ENCODE assay signal across 9 cellular contexts in the genomic region with DNA sequence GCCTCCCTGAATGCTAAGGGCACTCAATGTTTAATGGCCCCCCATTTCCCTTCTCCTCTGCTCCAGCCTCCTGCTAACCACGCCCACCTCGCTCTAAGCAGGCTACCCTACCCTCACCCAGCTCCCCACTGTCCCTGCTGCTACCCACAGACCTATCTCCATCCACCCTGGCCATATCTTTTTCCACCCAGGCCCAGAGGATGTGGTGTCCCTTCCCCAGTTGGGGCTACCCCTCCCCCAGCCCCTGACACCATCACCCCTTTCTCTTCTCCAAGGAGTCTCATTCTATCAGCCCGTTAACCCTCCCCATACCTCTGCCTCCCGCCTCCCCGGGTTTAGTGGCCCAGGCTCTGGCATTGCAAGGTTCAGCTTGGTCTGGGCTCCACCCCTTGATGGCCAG. TPM values are rescaled to one million over a fixed set of nuclear protein-coding genes. Genes with fewer than 3 reads are reported as not detected.
DNase-seq lines count a peak whose midpoint lies in the region; ATAC-seq and TF ChIP-seq lines count a peak whose summit lies in the region.
"Had no signal": no experiment of that assay in that cellular context is flagged by ENCODE, and none has a peak within 500 bp of the region (broad histone marks: within the 10 kb centered on the region; RNA-seq: fewer than 3 reads in every experiment).

No MANE protein-coding gene starts in this region.

- TF ChIP-seq POLR2A in uterus (IDR thresholded peaks at IDR 0.05), result no peak

- H3K9me3 Mint-ChIP-seq in activated T-cell treated with anti-CD3 and anti-CD28 coated beads, Interleukin-2, amount 50 U/mL, for 4 hours, result peaks cover 9% of the 10 kb centered on the region
- no peaks in the 10 kb centered on the region for H3K9me3 Mint-ChIP-seq in chondrocyte (ENCODE audit: low read depth)
- H3K9me3 Mint-ChIP-seq: nephron had no signal

- peaks cover 68% of the 10 kb centered on the region for H3K4me1 ChIP-seq in SJCRH30
- H3K4me1 ChIP-seq in uterus, result no peaks in the 10 kb centered on the region

- H3K27me3 Mint-ChIP-seq in activated T-cell treated with anti-CD3 and anti-CD28 coated beads, Interleukin-2, amount 50 U/mL, for 4 hours (ENCODE audit: low read depth), result no peaks in the 10 kb centered on the region
- no peaks in the 10 kb centered on the region for H3K27me3 Mint-ChIP-seq in chondrocyte (ENCODE audit: low read depth)

- ATAC-seq in activated T-cell treated with anti-CD3 and anti-CD28 coated beads, Interleukin-2, amount 50 U/mL, for 4 hours, result no peak

- peaks cover 6% of the 10 kb centered on the region for H3K36me3 Mint-ChIP-seq in activated T-cell treated with anti-CD3 and anti-CD28 coated beads, Interleukin-2, amount 50 U/mL, for 4 hours (ENCODE audit: insufficient read depth)
- H3K36me3 Mint-ChIP-seq in chondrocyte (ENCODE audit: low read depth), result peaks cover 9% of the 10 kb centered on the region

- H3K27me3 ChIP-seq in SJCRH30 (no peaks in the 10 kb centered on the region), uterus (no peaks in the 10 kb centered on the region)

- intact Hi-C loops in uterus (cut with DNase I; ENCODE audit: low total_unique reads), result no loop called here

- peak overlapping the region; percentile 71 for H3K4me3 Mint-ChIP-seq in activated T-cell treated with anti-CD3 and anti-CD28 coated beads, Interleukin-2, amount 50 U/mL, for 4 hours
- no peak overlapping the region for H3K4me3 Mint-ChIP-seq in chondrocyte (ENCODE audit: unreplicated experiment)
- H3K4me3 Mint-ChIP-seq: nephron had no signal

- peaks cover 80% of the 10 kb centered on the region for H3K4me1 Mint-ChIP-seq in activated T-cell treated with anti-CD3 and anti-CD28 coated beads, Interleukin-2, amount 50 U/mL, for 4 hours (ENCODE audit: low read depth)
- peaks cover 36% of the 10 kb centered on the region for H3K4me1 Mint-ChIP-seq in chondrocyte (ENCODE audit: low read depth)

- H3K36me3 ChIP-seq in SJCRH30 (peaks cover 2% of the 10 kb centered on the region; the same call in 1 of the 2 replicates), uterus (no peaks in the 10 kb centered on the region)

- H3K4me3 ChIP-seq in SJCRH30 (no peak overlapping the region), skin epidermis (no peak overlapping the region), uterus (no peak overlapping the region)

- H3K27ac ChIP-seq in SJCRH30, result peak overlapping the region; percentile 77
- H3K27ac ChIP-seq in skin epidermis, result peak overlapping the region in 11 of 21 experiments; percentile 51 to 87 (median 67)
- H3K27ac ChIP-seq in uterus, result peak overlapping the region in 1 of 2 donors; percentile 61

- DNase-seq in activated T-cell treated with anti-CD3 and anti-CD28 coated beads, Interleukin-2, amount 50 U/mL, for 4 hours, result no peak
- no peak for DNase-seq in activated T-cell treated with anti-CD3 and anti-CD28 coated beads, Interleukin-2, amount 50 U/mL, for 48 hours
- DNase-seq in SJCRH30 (no peak), chondrocyte (ENCODE audit: low spot score) (peak; percentile 66), uterus (no peak), NCI-H1436 (lab: John Stamatoyannopoulos, UW) (no peak), NCI-H446 (lab: John Stamatoyannopoulos, UW) (no peak)

- TF ChIP-seq CTCF in chondrocyte (IDR thresholded peaks at IDR 0.05) (no peak), uterus (IDR thresholded peaks at IDR 0.05) (no peak)

- H3K27ac Mint-ChIP-seq in chondrocyte (ENCODE audit: unreplicated experiment), result no peak overlapping the region

- H3K9me3 ChIP-seq in SJCRH30 (replicated peaks) (no peaks in the 10 kb centered on the region), uterus (no peaks in the 10 kb centered on the region)

RNA-seq across cellular contexts. Expression of a gene that starts 28.9 kb away (rescaled TPM):
- 100 to 1,000 TPM; 199 to 232 (median 203) TPM for total RNA-seq in activated T-cell treated with anti-CD3 and anti-CD28 coated beads, Interleukin-2, amount 50 U/mL, for 4 hours
- 98.8 and 103 TPM in 2 replicates for total RNA-seq in SJCRH30 (2014; rRNA removed; shearing (Covaris generic))
- total RNA-seq in chondrocyte (11.0 to 16.2 TPM (median 15.2 TPM) in 3 replicates), uterus (10 to 100 TPM in 3 of 4 donors, under 1 TPM in 1; 0.26 to 22.6 (median 12.7) TPM)
